Comparison of ENCODE assay signal across 8 cellular contexts in the genomic region with DNA sequence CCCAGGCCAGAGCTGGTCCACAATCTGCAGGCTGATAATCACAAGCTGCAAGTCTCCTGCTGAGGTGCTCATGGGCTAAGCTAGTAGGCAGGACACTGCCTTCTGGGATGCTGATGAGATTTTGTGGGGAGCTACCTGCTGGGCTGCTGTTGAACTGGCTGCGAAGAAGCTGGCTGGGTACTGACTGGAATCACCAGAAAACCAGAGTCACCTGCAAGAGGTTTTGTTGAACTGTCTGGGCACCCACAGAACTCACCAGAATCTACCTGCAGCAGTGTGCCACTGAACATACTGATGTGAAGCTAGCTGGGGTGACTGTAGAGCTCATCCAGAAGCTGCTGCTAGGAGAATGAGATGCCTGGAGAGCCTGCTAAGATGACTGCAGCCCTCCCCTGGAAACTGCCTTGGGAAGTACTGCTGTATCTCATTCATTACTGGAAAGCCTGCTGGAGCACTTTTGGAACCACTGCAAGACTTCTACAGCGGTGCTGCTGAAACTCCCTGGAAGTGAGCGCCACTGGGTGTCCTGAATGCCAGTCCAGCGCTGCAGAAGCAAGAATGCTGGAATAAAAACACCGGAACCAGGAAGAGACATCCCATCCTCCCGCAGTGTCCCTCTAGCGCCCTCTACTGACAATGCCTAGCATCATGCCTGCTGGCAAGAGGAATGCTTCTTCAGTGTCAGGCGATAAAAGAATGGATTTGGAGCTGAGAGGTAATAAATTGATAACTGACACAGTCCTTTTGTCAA.
DNase-seq lines count a peak whose midpoint lies in the region; ATAC-seq and TF ChIP-seq lines count a peak whose summit lies in the region.

No MANE protein-coding gene starts in this region.

- no peaks in the 10 kb centered on the region for H3K36me3 Mint-ChIP-seq in activated naive CD4-positive, alpha-beta T cell treated with anti-CD3 and anti-CD28 coated beads, Interleukin-2, amount 10 ng/mL, durations not matched to agents 7 days and 5 days
- peaks cover 8% of the 10 kb centered on the region for H3K36me3 Mint-ChIP-seq in osteocyte (ENCODE audit: unreplicated experiment)

- no peaks in the 10 kb centered on the region for H3K79me2 ChIP-seq in OCI-LY3 (ENCODE audit: low read length)

- H3K4me1 Mint-ChIP-seq in activated naive CD4-positive, alpha-beta T cell treated with anti-CD3 and anti-CD28 coated beads, Interleukin-2, amount 10 ng/mL, durations not matched to agents 7 days and 5 days, result peaks cover 9% of the 10 kb centered on the region
- peaks cover 7% of the 10 kb centered on the region for H3K4me1 Mint-ChIP-seq in osteocyte (ENCODE audit: unreplicated experiment)

- H3K9ac ChIP-seq in HUES48 (ENCODE audit: low read depth, low read length) (no peak overlapping the region), OCI-LY3 (ENCODE audit: low read length) (no peak overlapping the region)

- peaks cover 13% of the 10 kb centered on the region for H3K9me3 Mint-ChIP-seq in activated naive CD4-positive, alpha-beta T cell treated with anti-CD3 and anti-CD28 coated beads, Interleukin-2, amount 10 ng/mL, durations not matched to agents 7 days and 5 days
- H3K9me3 Mint-ChIP-seq in osteocyte (ENCODE audit: unreplicated experiment), result peaks cover 21% of the 10 kb centered on the region

- H3K27ac ChIP-seq in HUES48 (ENCODE audit: low read depth, low read length), result no peak overlapping the region
- H3K27ac ChIP-seq in OCI-LY3 (ENCODE audit: low read length), result no peak overlapping the region

- peak overlapping the region; percentile 83; the same call in 1 of the 2 replicates for H2AFZ ChIP-seq in OCI-LY3 (ENCODE audit: low read depth, low read length)

- H3K36me3 ChIP-seq in HUES48 (ENCODE audit: control insufficient read depth, insufficient read depth, low read length), result no peaks in the 10 kb centered on the region
- no peaks in the 10 kb centered on the region for H3K36me3 ChIP-seq in OCI-LY3 (replicated peaks; ENCODE audit: low read depth, low read length)

- peak overlapping the region; percentile 47 for H3K4me3 ChIP-seq in HUES48 (ENCODE audit: low read depth, low read length)
- peak overlapping the region; percentile 44; the same call in 1 of the 2 replicates for H3K4me3 ChIP-seq in OCI-LY3 (ENCODE audit: low read length)

- no peak overlapping the region for H3K27ac Mint-ChIP-seq in activated naive CD4-positive, alpha-beta T cell treated with anti-CD3 and anti-CD28 coated beads, Interleukin-2, amount 10 ng/mL, durations not matched to agents 7 days and 5 days
- H3K27ac Mint-ChIP-seq in osteocyte (ENCODE audit: unreplicated experiment), result no peak overlapping the region

- CTCF ChIA-PET in activated naive CD4-positive, alpha-beta T cell treated with anti-CD3 and anti-CD28 coated beads, Interleukin-2, amount 10 ng/mL, durations not matched to agents 7 days and 5 days (lab: Charles Lee), result interaction anchor here (0.6 to 2.4 kb wide), 32 partner anchors 8 to 504 kb away, joined by 3 to 19 read pairs (median 4); no protein-coding TSS in a partner anchor

- H3K27me3 ChIP-seq in HUES48 (ENCODE audit: control insufficient read depth, insufficient read depth, low read length), result no peaks in the 10 kb centered on the region
- H3K27me3 ChIP-seq in OCI-LY3 (ENCODE audit: low read depth, low read length), result no peaks in the 10 kb centered on the region

- ATAC-seq in GM18868 (IDR thresholded peaks at IDR 0.05; ENCODE audit: unreplicated experiment), result no peak

- TF ChIP-seq CTCF in OCI-LY3 (IDR thresholded peaks at IDR 0.05; ENCODE audit: low read depth, low read length) (peak; percentile 74), osteocyte (IDR thresholded peaks at IDR 0.05) (peak; percentile 94)

- no peaks in the 10 kb centered on the region for H4K20me1 ChIP-seq in OCI-LY3 (ENCODE audit: insufficient read depth, low read length)

- peaks cover 32% of the 10 kb centered on the region for H3K27me3 Mint-ChIP-seq in activated naive CD4-positive, alpha-beta T cell treated with anti-CD3 and anti-CD28 coated beads, Interleukin-2, amount 10 ng/mL, durations not matched to agents 7 days and 5 days
- peaks cover 6% of the 10 kb centered on the region for H3K27me3 Mint-ChIP-seq in osteocyte (ENCODE audit: unreplicated experiment)

- no peak overlapping the region for H3K4me3 Mint-ChIP-seq in activated naive CD4-positive, alpha-beta T cell treated with anti-CD3 and anti-CD28 coated beads, Interleukin-2, amount 10 ng/mL, durations not matched to agents 7 days and 5 days
- H3K4me3 Mint-ChIP-seq in osteocyte (ENCODE audit: unreplicated experiment), result peak overlapping the region; percentile 62

- no peaks in the 10 kb centered on the region for H3K9me3 ChIP-seq in HUES48 (ENCODE audit: control insufficient read depth, insufficient read depth, low read length)
- H3K9me3 ChIP-seq in OCI-LY3 (ENCODE audit: insufficient read depth, low read length), result no peaks in the 10 kb centered on the region

- DNase-seq in NK-92 treated with Interleukin-12 subunit alpha and Interleukin-12 subunit beta, amount 100 ng/mL, for 24 hours (lab: John Stamatoyannopoulos, UW), result peak; percentile 38
- DNase-seq in NK-92 (lab: John Stamatoyannopoulos, UW; ENCODE audit: unreplicated experiment), result no peak
- DNase-seq in activated naive CD4-positive, alpha-beta T cell treated with anti-CD3 and anti-CD28 coated beads, Interleukin-2, amount 10 ng/mL, durations not matched to agents 7 days and 5 days, result peak; percentile 64
- DNase-seq in glomerular endothelial cell (ENCODE audit: extremely low read depth, low read depth, low spot score), result peak; percentile 51
- peak; percentile 91 for DNase-seq in osteocyte (ENCODE audit: extremely low spot score, unreplicated experiment)

- H3K4me1 ChIP-seq in HUES48 (ENCODE audit: control insufficient read depth, insufficient read depth, low read length) (peaks cover 3% of the 10 kb centered on the region; the same call in 1 of the 2 replicates), OCI-LY3 (ENCODE audit: low read length) (peaks cover 8% of the 10 kb centered on the region; the same call in 1 of the 2 replicates)

- H3K4me2 ChIP-seq in OCI-LY3 (ENCODE audit: low read length), result peak overlapping the region; percentile 62
